In genomic region chr5:486597-486996, GRCh38 we compare ENCODE assay signal across 8 cellular contexts. TPM values are rescaled to one million over a fixed set of nuclear protein-coding genes. Genes with fewer than 3 reads are reported as not detected.
DNase-seq lines count a peak whose midpoint lies in the region; ATAC-seq, FAIRE-seq and TF ChIP-seq lines count a peak whose summit lies in the region.
"Not testable (repeated sequence)": the region's sequence is repeated elsewhere in the genome, so short reads cannot be mapped to it uniquely, and the experiment has no call there.

No MANE protein-coding gene starts in this region.

- not testable (repeated sequence) for ATAC-seq in HCT116; stimulated activated naive B cell treated with anti-CD40 and anti-IgM and Interleukin-4, amounts not matched to agents 10 μg/mL and 1 μg/mL and 100 μg/mL, for 72 hours (replicated peaks)

- H3K27ac Mint-ChIP-seq in CD14-positive monocyte (peak overlapping the region in 5 of 7 donors; percentile 13 to 53 (median 44)), immature natural killer cell (peak overlapping the region in 3 of 6 donors; percentile 48 to 75 (median 74)), neural crest cell (ENCODE audit: unreplicated experiment) (peak overlapping the region; percentile 43)
- H3K27ac Mint-ChIP-seq in stimulated activated naive B cell treated with anti-CD40 and anti-IgM and Interleukin-4, amounts not matched to agents 10 μg/mL and 1 μg/mL and 100 μg/mL, for 72 hours = peak overlapping the region; percentile 75

- H3K4me2 ChIP-seq in BLaER1 (peak overlapping the region; percentile 89), HCT116 (ENCODE audit: low read length) (0 out of 2 replicates have a peak overlapping the region, but pooled peaks have one; percentile 19)
- not testable (repeated sequence) for H3K4me2 ChIP-seq in Karpas-422 (ENCODE audit: low read depth, low read length, poor library complexity, severe bottlenecking)

- intact Hi-C loops in CD14-positive monocyte (cut with micrococcal nuclease); HCT116 (cut with micrococcal nuclease): not testable (repeated sequence)

- CTCF ChIA-PET in HCT116 (lab: Charles Lee) = not testable (repeated sequence)

- H3K4me3 Mint-ChIP-seq in CD14-positive monocyte (peak overlapping the region in 1 of 2 donors; percentile 42), immature natural killer cell (peak overlapping the region in 3 of 5 donors; percentile 35 to 57 (median 46))
- H3K4me3 Mint-ChIP-seq in neural crest cell; stimulated activated naive B cell treated with anti-CD40 and anti-IgM and Interleukin-4, amounts not matched to agents 10 μg/mL and 1 μg/mL and 100 μg/mL, for 72 hours: not testable (repeated sequence)

- not testable (repeated sequence) for H3K9me2 ChIP-seq in HCT116 (ENCODE audit: insufficient read depth); Karpas-422 (replicated peaks; ENCODE audit: insufficient read depth, low read length)

- H3K4me1 Mint-ChIP-seq in CD14-positive monocyte = peaks cover 14% of the 10 kb centered on the region
- H3K4me1 Mint-ChIP-seq in immature natural killer cell = peaks cover 15 to 21% of the 10 kb centered on the region in 2 donors
- not testable (repeated sequence) for H3K4me1 Mint-ChIP-seq in neural crest cell
- peaks cover 7 to 14% of the 10 kb centered on the region in 2 donors for H3K4me1 Mint-ChIP-seq in stimulated activated naive B cell treated with anti-CD40 and anti-IgM and Interleukin-4, amounts not matched to agents 10 μg/mL and 1 μg/mL and 100 μg/mL, for 72 hours

- not testable (repeated sequence) for DNase-seq in CD14-positive monocyte (ENCODE audit: low spot score); HCT116 (ENCODE audit: low read depth, low spot score); Karpas-422; bronchial epithelial cell (ENCODE audit: low read depth); immature natural killer cell; neural crest cell (ENCODE audit: low read depth, low spot score); stimulated activated naive B cell treated with anti-CD40 and anti-IgM and Interleukin-4, amounts not matched to agents 10 μg/mL and 1 μg/mL and 100 μg/mL, for 72 hours

- POLR2A ChIA-PET in HCT116 (lab: Charles Lee) = not testable (repeated sequence)

- H4K20me1 ChIP-seq in BLaER1; HCT116 (ENCODE audit: insufficient read depth); Karpas-422 (ENCODE audit: insufficient read depth, low read depth, low read length): not testable (repeated sequence)

- H3K4me3 ChIP-seq in BLaER1; HCT116 (replicated peaks in 1 of 2; ENCODE audit: low read depth in 1 of 2, low read length in 2 of 2); Karpas-422 (ENCODE audit: low read length); bronchial epithelial cell (ENCODE audit: low read depth, low read length): not testable (repeated sequence)

- H3K27me3 Mint-ChIP-seq in CD14-positive monocyte (ENCODE audit: low read depth in 3 of 3) = peaks cover 9 to 41% (median 15%) of the 10 kb centered on the region in 3 donors
- not testable (repeated sequence) for H3K27me3 Mint-ChIP-seq in immature natural killer cell (ENCODE audit: low read depth in 3 of 3); neural crest cell (ENCODE audit: low read depth)
- peaks cover 24 to 85% of the 10 kb centered on the region in 2 donors for H3K27me3 Mint-ChIP-seq in stimulated activated naive B cell treated with anti-CD40 and anti-IgM and Interleukin-4, amounts not matched to agents 10 μg/mL and 1 μg/mL and 100 μg/mL, for 72 hours

- H3K27ac ChIP-seq in BLaER1; HCT116 (ENCODE audit: low read depth, low read length); Karpas-422 (ENCODE audit: low read length): not testable (repeated sequence)

- H3K9me3 ChIP-seq in BLaER1; HCT116 (ENCODE audit: control insufficient read depth in 1 of 2, insufficient read depth in 1 of 2, low read depth in 1 of 2, low read length in 2 of 2); Karpas-422 (ENCODE audit: low read length): not testable (repeated sequence)

- H3K9me3 Mint-ChIP-seq in CD14-positive monocyte = peaks cover 2 to 16% (median 9%) of the 10 kb centered on the region in 7 donors
- H3K9me3 Mint-ChIP-seq in immature natural killer cell; neural crest cell; stimulated activated naive B cell treated with anti-CD40 and anti-IgM and Interleukin-4, amounts not matched to agents 10 μg/mL and 1 μg/mL and 100 μg/mL, for 72 hours: not testable (repeated sequence)

- RAD21 ChIA-PET in HCT116 (lab: Charles Lee; ENCODE audit: low non-redundant PET in 1 of 2, low total read pairs in 2 of 2, uncharacterized antibody in 2 of 2, unreplicated experiment in 2 of 2) = not testable (repeated sequence)

- peak; percentile 86 for FAIRE-seq in bronchial epithelial cell (lab: Jason Lieb, UNC)

- not testable (repeated sequence) for H3K79me2 ChIP-seq in HCT116 (ENCODE audit: insufficient read depth, low read length); Karpas-422 (ENCODE audit: low read length)

- peaks cover 48% of the 10 kb centered on the region for H3K4me1 ChIP-seq in BLaER1
- H3K4me1 ChIP-seq in HCT116 (ENCODE audit: control insufficient read depth in 1 of 2, insufficient read depth in 2 of 2, low read length in 2 of 2) = not testable (repeated sequence)
- peaks cover 16% of the 10 kb centered on the region for H3K4me1 ChIP-seq in Karpas-422 (ENCODE audit: low read length)

- TF ChIP-seq POLR2A in HCT116 (IDR thresholded peaks at IDR 0.05; ENCODE audit: borderline replicate concordance, extremely low read depth, insufficient read depth, insufficient read length) = not testable (repeated sequence)

- not testable (repeated sequence) for H3K9ac ChIP-seq in BLaER1; HCT116 (ENCODE audit: low read length)
- 0 out of 2 replicates have a peak overlapping the region, but pooled peaks have one; percentile 9 for H3K9ac ChIP-seq in Karpas-422 (ENCODE audit: low read length)

- TF ChIP-seq RAD21 in HCT116 (IDR thresholded peaks at IDR 0.05; ENCODE audit: low read depth) = not testable (repeated sequence)

- not testable (repeated sequence) for H3K36me3 ChIP-seq in BLaER1; HCT116 (ENCODE audit: control insufficient read depth in 1 of 2, insufficient read depth in 2 of 2, low read length in 2 of 2); Karpas-422 (ENCODE audit: insufficient read depth, low read length); bronchial epithelial cell (ENCODE audit: control insufficient read depth, insufficient read depth, low read length)

- not testable (repeated sequence) for TF ChIP-seq CTCF in CD14-positive monocyte (IDR thresholded peaks at IDR 0.05); HCT116 (IDR thresholded peaks at IDR 0.05 in 2 of 3, conservative IDR thresholded peaks at IDR 0.05 in 1 of 3; ENCODE audit: borderline replicate concordance in 1 of 3, insufficient read depth in 1 of 3, low read depth in 2 of 3, low read length in 2 of 3); bronchial epithelial cell (IDR thresholded peaks at IDR 0.05; ENCODE audit: insufficient read depth, low read length, severe bottlenecking); neural crest cell (conservative IDR thresholded peaks at IDR 0.05)

- BruUV-seq in HCT116 (replicated peaks; lab: Mats Ljungman, UMichigan) = not testable (repeated sequence)

- H2AFZ ChIP-seq in HCT116 (ENCODE audit: low read depth, low read length, poor library complexity, severe bottlenecking); Karpas-422 (ENCODE audit: low read length): not testable (repeated sequence)

- H3K36me3 Mint-ChIP-seq in CD14-positive monocyte; immature natural killer cell; neural crest cell (ENCODE audit: low read depth); stimulated activated naive B cell treated with anti-CD40 and anti-IgM and Interleukin-4, amounts not matched to agents 10 μg/mL and 1 μg/mL and 100 μg/mL, for 72 hours: not testable (repeated sequence)

- not testable (repeated sequence) for H3K27me3 ChIP-seq in BLaER1; HCT116 (ENCODE audit: insufficient read depth, low read length); Karpas-422 (ENCODE audit: low read length); bronchial epithelial cell (ENCODE audit: control insufficient read depth, insufficient read depth, low read length)

RNA-seq across cellular contexts. Expression of gene SLC9A3, which starts 37.7 kb away (rescaled TPM):
- under 1 TPM; 0.31 to 0.42 TPM for polyA plus RNA-seq in CD14-positive monocyte
- total RNA-seq in HCT116 (2021; ENCODE audit: unreplicated experiment) = 1.5 TPM
- polyA plus RNA-seq in HCT116 (2012) = 0.85 and 1.1 TPM in 2 replicates
- 2.0 and 3.5 TPM in 2 replicates for total RNA-seq in Karpas-422 (2014; rRNA removed; shearing (Covaris generic); ENCODE audit: low replicate concordance)
- total RNA-seq in bronchial epithelial cell = 0.64 and 1.6 TPM in 2 replicates
- polyA plus RNA-seq in immature natural killer cell = 1 to 10 TPM in 2 of 3 donors, under 1 TPM in 1; 0.66 to 1.7 (median 1.5) TPM
- total RNA-seq in neural crest cell = 1.5 and 1.7 TPM in 2 replicates

RNA-seq across cellular contexts. Expression of gene EXOC3, which starts 43.6 kb away (rescaled TPM):
- polyA plus RNA-seq in CD14-positive monocyte (10 to 100 TPM; 33.2 to 53.8 TPM), immature natural killer cell (10 to 100 TPM; 22.6 to 43.9 (median 34.0) TPM)
- total RNA-seq in HCT116 (2021; ENCODE audit: unreplicated experiment) (52.4 TPM), bronchial epithelial cell (37.5 and 42.4 TPM in 2 replicates), neural crest cell (56.0 and 61.3 TPM in 2 replicates)
- 42.8 and 48.1 TPM in 2 replicates for polyA plus RNA-seq in HCT116 (2012)
- 24.4 and 39.8 TPM in 2 replicates for total RNA-seq in Karpas-422 (2014; rRNA removed; shearing (Covaris generic); ENCODE audit: low replicate concordance)
